ENCODE assay signal across 1 cellular context in the genomic region with DNA sequence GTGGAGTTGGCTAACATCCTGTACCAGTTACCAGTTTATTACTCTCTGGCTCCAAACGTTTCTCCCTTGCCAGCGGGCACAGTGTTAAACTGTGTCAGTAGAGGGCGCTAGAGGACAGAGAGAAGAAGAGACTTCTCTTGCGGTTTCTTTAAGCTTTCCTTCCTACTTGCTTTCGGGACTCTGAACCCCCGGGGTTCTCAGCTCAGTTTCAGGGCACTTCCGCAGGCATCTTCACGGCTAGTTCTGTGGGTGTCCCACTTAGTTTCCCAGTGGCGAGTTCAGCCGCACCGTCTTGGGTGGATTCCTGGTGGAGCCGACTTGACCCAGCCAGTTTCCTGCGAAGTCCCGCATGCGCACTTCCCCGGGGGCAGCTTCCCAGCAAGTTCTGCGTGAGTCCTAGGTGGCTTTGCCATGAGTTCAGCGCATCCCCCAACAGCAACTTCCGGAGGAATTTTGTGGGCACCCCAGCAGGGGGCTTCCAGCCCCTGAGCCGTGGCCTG.
TF ChIP-seq lines count a peak whose summit lies in the region.

No MANE protein-coding gene starts in this region.

TF ChIP-seq in HepG2, 621 proteins besides CTCF, POLR2A, EP300 and RAD21 (continued from another document):
- TF ChIP-seq, protein P1, sequence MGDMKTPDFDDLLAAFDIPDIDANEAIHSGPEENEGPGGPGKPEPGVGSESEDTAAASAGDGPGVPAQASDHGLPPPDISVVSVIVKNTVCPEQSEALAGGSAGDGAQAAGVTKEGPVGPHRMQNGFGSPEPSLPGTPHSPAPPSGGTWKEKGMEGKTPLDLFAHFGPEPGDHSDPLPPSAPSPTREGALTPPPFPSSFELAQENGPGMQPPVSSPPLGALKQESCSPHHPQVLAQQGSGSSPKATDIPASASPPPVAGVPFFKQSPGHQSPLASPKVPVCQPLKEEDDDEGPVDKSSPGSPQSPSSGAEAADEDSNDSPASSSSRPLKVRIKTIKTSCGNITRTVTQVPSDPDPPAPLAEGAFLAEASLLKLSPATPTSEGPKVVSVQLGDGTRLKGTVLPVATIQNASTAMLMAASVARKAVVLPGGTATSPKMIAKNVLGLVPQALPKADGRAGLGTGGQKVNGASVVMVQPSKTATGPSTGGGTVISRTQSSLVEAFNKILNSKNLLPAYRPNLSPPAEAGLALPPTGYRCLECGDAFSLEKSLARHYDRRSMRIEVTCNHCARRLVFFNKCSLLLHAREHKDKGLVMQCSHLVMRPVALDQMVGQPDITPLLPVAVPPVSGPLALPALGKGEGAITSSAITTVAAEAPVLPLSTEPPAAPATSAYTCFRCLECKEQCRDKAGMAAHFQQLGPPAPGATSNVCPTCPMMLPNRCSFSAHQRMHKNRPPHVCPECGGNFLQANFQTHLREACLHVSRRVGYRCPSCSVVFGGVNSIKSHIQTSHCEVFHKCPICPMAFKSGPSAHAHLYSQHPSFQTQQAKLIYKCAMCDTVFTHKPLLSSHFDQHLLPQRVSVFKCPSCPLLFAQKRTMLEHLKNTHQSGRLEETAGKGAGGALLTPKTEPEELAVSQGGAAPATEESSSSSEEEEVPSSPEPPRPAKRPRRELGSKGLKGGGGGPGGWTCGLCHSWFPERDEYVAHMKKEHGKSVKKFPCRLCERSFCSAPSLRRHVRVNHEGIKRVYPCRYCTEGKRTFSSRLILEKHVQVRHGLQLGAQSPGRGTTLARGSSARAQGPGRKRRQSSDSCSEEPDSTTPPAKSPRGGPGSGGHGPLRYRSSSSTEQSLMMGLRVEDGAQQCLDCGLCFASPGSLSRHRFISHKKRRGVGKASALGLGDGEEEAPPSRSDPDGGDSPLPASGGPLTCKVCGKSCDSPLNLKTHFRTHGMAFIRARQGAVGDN (CRISPR knock-in tag; IDR thresholded peaks at IDR 0.05), result peak; percentile 50; the same call in 1 of the 2 replicates
- 0 out of 2 replicates have a peak, but pooled peaks have one; percentile 7 for TF ChIP-seq ETV5 (CRISPR knock-in tag; IDR thresholded peaks at IDR 0.05; ENCODE audit: borderline replicate concordance)
- 0 out of 2 replicates have a peak, but pooled peaks have one; percentile 38 for TF ChIP-seq ZNF775 (CRISPR knock-in tag; IDR thresholded peaks at IDR 0.05; ENCODE audit: borderline replicate concordance)
- no peak for TF ChIP-seq EZH2 (conservative IDR thresholded peaks at IDR 0.05; ENCODE audit: low read depth, low read length)
- no peak for TF ChIP-seq ZBTB8A (CRISPR knock-in tag; IDR thresholded peaks at IDR 0.05; ENCODE audit: borderline replicate concordance, low read depth)
- TF ChIP-seq ISX (CRISPR knock-in tag; conservative IDR thresholded peaks at IDR 0.05), result no peak
- TF ChIP-seq GLI4 (CRISPR knock-in tag; IDR thresholded peaks at IDR 0.05; ENCODE audit: borderline replicate concordance), result no peak
- TF ChIP-seq ERF (CRISPR knock-in tag; IDR thresholded peaks at IDR 0.05), result 0 out of 2 replicates have a peak, but pooled peaks have one; percentile 34
- TF ChIP-seq HNRNPLL (IDR thresholded peaks at IDR 0.05; ENCODE audit: low read depth, low read length, poor library complexity, severe bottlenecking), result peak; percentile 36
- TF ChIP-seq ZMYM4 (CRISPR knock-in tag; IDR thresholded peaks at IDR 0.05), result no peak
- no peak for TF ChIP-seq ZNF746 (CRISPR knock-in tag; IDR thresholded peaks at IDR 0.05)
- no peak for TF ChIP-seq ZNF7 (CRISPR knock-in tag; IDR thresholded peaks at IDR 0.05)
- TF ChIP-seq ZNF33A (CRISPR knock-in tag; IDR thresholded peaks at IDR 0.05; ENCODE audit: borderline replicate concordance), result no peak
- TF ChIP-seq STAG1 (CRISPR knock-in tag; IDR thresholded peaks at IDR 0.05), result peak; percentile 65
- TF ChIP-seq BCLAF1 (IDR thresholded peaks at IDR 0.05), result no peak
- TF ChIP-seq, protein P2, sequence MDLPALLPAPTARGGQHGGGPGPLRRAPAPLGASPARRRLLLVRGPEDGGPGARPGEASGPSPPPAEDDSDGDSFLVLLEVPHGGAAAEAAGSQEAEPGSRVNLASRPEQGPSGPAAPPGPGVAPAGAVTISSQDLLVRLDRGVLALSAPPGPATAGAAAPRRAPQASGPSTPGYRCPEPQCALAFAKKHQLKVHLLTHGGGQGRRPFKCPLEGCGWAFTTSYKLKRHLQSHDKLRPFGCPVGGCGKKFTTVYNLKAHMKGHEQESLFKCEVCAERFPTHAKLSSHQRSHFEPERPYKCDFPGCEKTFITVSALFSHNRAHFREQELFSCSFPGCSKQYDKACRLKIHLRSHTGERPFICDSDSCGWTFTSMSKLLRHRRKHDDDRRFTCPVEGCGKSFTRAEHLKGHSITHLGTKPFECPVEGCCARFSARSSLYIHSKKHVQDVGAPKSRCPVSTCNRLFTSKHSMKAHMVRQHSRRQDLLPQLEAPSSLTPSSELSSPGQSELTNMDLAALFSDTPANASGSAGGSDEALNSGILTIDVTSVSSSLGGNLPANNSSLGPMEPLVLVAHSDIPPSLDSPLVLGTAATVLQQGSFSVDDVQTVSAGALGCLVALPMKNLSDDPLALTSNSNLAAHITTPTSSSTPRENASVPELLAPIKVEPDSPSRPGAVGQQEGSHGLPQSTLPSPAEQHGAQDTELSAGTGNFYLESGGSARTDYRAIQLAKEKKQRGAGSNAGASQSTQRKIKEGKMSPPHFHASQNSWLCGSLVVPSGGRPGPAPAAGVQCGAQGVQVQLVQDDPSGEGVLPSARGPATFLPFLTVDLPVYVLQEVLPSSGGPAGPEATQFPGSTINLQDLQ (CRISPR knock-in tag; IDR thresholded peaks at IDR 0.05), result 0 out of 2 replicates have a peak, but pooled peaks have one; percentile 24
- TF ChIP-seq ZNF674 (CRISPR knock-in tag; IDR thresholded peaks at IDR 0.05; ENCODE audit: low read depth), result no peak
- TF ChIP-seq NCOA2 (CRISPR knock-in tag; IDR thresholded peaks at IDR 0.05), result no peak
- 0 out of 2 replicates have a peak, but pooled peaks have one; percentile 20 for TF ChIP-seq PHF21A (CRISPR knock-in tag; IDR thresholded peaks at IDR 0.05)
- no peak for TF ChIP-seq IKZF4 (CRISPR knock-in tag; IDR thresholded peaks at IDR 0.05; ENCODE audit: borderline replicate concordance, low read depth, not compliant biosample characterization)
- TF ChIP-seq TCF7 (IDR thresholded peaks at IDR 0.05; ENCODE audit: low read depth), result no peak
- TF ChIP-seq, protein P3, sequence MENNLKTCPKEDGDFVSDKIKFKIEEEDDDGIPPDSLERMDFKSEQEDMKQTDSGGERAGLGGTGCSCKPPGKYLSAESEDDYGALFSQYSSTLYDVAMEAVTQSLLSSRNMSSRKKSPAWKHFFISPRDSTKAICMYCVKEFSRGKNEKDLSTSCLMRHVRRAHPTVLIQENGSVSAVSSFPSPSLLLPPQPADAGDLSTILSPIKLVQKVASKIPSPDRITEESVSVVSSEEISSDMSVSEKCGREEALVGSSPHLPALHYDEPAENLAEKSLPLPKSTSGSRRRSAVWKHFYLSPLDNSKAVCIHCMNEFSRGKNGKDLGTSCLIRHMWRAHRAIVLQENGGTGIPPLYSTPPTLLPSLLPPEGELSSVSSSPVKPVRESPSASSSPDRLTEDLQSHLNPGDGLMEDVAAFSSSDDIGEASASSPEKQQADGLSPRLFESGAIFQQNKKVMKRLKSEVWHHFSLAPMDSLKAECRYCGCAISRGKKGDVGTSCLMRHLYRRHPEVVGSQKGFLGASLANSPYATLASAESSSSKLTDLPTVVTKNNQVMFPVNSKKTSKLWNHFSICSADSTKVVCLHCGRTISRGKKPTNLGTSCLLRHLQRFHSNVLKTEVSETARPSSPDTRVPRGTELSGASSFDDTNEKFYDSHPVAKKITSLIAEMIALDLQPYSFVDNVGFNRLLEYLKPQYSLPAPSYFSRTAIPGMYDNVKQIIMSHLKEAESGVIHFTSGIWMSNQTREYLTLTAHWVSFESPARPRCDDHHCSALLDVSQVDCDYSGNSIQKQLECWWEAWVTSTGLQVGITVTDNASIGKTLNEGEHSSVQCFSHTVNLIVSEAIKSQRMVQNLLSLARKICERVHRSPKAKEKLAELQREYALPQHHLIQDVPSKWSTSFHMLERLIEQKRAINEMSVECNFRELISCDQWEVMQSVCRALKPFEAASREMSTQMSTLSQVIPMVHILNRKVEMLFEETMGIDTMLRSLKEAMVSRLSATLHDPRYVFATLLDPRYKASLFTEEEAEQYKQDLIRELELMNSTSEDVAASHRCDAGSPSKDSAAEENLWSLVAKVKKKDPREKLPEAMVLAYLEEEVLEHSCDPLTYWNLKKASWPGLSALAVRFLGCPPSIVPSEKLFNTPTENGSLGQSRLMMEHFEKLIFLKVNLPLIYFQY (CRISPR knock-in tag; IDR thresholded peaks at IDR 0.05; ENCODE audit: borderline replicate concordance), result peak; percentile 23; the same call in 1 of the 2 replicates
- TF ChIP-seq, protein P4, sequence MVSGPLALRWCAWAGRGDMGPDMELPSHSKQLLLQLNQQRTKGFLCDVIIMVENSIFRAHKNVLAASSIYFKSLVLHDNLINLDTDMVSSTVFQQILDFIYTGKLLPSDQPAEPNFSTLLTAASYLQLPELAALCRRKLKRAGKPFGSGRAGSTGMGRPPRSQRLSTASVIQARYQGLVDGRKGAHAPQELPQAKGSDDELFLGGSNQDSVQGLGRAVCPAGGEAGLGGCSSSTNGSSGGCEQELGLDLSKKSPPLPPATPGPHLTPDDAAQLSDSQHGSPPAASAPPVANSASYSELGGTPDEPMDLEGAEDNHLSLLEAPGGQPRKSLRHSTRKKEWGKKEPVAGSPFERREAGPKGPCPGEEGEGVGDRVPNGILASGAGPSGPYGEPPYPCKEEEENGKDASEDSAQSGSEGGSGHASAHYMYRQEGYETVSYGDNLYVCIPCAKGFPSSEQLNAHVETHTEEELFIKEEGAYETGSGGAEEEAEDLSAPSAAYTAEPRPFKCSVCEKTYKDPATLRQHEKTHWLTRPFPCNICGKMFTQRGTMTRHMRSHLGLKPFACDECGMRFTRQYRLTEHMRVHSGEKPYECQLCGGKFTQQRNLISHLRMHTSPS (CRISPR knock-in tag; IDR thresholded peaks at IDR 0.05; ENCODE audit: low read depth), result no peak
- TF ChIP-seq ZNF660 (CRISPR knock-in tag; IDR thresholded peaks at IDR 0.05; ENCODE audit: borderline replicate concordance, low read depth), result no peak
- peak; percentile 45 for TF ChIP-seq XRCC5 (optimal IDR thresholded peaks at IDR 0.05; ENCODE audit: low read length)
- TF ChIP-seq MAZ (IDR thresholded peaks at IDR 0.05; ENCODE audit: borderline replicate concordance, low read depth, low read length), result no peak
- TF ChIP-seq MAZ (CRISPR knock-in tag; IDR thresholded peaks at IDR 0.05; ENCODE audit: low read depth), result 0 out of 2 replicates have a peak, but pooled peaks have one; percentile 26
- TF ChIP-seq KAT2B (IDR thresholded peaks at IDR 0.05; ENCODE audit: borderline replicate concordance, low read depth, low read length), result no peak
- TF ChIP-seq IRX3 (CRISPR knock-in tag; IDR thresholded peaks at IDR 0.05; ENCODE audit: borderline replicate concordance, low read depth), result no peak
- TF ChIP-seq, protein P5, sequence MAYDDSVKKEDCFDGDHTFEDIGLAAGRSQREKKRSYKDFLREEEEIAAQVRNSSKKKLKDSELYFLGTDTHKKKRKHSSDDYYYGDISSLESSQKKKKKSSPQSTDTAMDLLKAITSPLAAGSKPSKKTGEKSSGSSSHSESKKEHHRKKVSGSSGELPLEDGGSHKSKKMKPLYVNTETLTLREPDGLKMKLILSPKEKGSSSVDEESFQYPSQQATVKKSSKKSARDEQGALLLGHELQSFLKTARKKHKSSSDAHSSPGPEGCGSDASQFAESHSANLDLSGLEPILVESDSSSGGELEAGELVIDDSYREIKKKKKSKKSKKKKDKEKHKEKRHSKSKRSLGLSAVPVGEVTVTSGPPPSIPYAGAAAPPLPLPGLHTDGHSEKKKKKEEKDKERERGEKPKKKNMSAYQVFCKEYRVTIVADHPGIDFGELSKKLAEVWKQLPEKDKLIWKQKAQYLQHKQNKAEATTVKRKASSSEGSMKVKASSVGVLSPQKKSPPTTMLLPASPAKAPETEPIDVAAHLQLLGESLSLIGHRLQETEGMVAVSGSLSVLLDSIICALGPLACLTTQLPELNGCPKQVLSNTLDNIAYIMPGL (CRISPR knock-in tag; IDR thresholded peaks at IDR 0.05; ENCODE audit: borderline replicate concordance in 1 of 2, low read depth in 1 of 2), result 0 out of 4 replicates have a peak, but pooled peaks of 1 of the 2 experiments have one; percentile 32
- no peak for TF ChIP-seq BRCA1 (CRISPR knock-in tag; IDR thresholded peaks at IDR 0.05)
- no peak for TF ChIP-seq HNF4A (CRISPR knock-in tag; IDR thresholded peaks at IDR 0.05)
- peak; percentile 37; the same call in 1 of the 2 replicates for TF ChIP-seq SMC3 (IDR thresholded peaks at IDR 0.05; ENCODE audit: low read length)
- peak; percentile 12; the same call in 1 of the 2 replicates for TF ChIP-seq GABPB1 (CRISPR knock-in tag; IDR thresholded peaks at IDR 0.05)
- no peak for TF ChIP-seq ZNF563 (CRISPR knock-in tag; IDR thresholded peaks at IDR 0.05)
- no peak for TF ChIP-seq GABPA (IDR thresholded peaks at IDR 0.05; ENCODE audit: low read depth, low read length)
- 0 out of 2 replicates have a peak, but pooled peaks have one; percentile 17 for TF ChIP-seq GABPA (CRISPR knock-in tag; IDR thresholded peaks at IDR 0.05; ENCODE audit: low read depth)
